ENCODE assay signal across 18 cellular contexts in the genomic region with DNA sequence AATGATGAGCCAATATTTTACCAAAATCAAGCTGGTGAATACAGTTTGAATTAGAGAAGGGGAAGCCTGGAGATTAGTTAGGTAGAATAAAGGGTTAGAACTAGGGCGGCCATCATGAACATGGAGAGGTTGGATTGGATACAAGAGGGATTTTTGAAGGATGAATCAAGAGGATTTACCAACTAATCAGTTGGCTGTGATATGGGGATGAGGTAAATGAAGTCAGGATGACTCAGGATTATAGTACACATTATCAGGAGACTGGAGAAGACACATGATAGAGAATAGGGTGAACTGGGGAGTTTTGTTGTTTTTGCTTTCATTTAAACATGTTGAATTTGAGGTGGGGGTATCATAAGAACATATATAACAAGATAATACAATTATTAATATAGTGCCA.
DNase-seq lines count a peak whose midpoint lies in the region; ATAC-seq and TF ChIP-seq lines count a peak whose summit lies in the region.
"Had no signal": no experiment of that assay in that cellular context is flagged by ENCODE, and none has a peak within 500 bp of the region (broad histone marks: within the 10 kb centered on the region; RNA-seq: fewer than 3 reads in every experiment).

No MANE protein-coding gene starts in this region.

- TF ChIP-seq CTCF in cardiac fibroblast (IDR thresholded peaks at IDR 0.05; ENCODE audit: low read depth, low read length), result no peak

- no peak for ATAC-seq in HG02623 (IDR thresholded peaks at IDR 0.05; ENCODE audit: unreplicated experiment)
- ATAC-seq: activated CD8-positive, alpha-beta T cell treated with anti-CD3 and anti-CD28 coated beads, Interleukin-2, amount 10 ng/mL, durations not matched to agents 7 days and 5 days; activated naive CD4-positive, alpha-beta T cell treated with anti-CD3 and anti-CD28 coated beads, Interleukin-2, amount 50 U/mL, for 72 hours; left lobe of liver; Right ventricle myocardium inferior had no signal

- no peak overlapping the region for H3K4me3 ChIP-seq in cardiac fibroblast (replicated peaks in 1 of 2; ENCODE audit: low read depth in 2 of 2, low read length in 2 of 2)
- H3K4me3 ChIP-seq: MG63, right atrium auricular region, upper lobe of left lung had no signal

- peak; percentile 37 for DNase-seq in EL
- DNase-seq in NCI-H226, result peak; percentile 84
- DNase-seq in cardiac fibroblast (ENCODE audit: low read depth in 2 of 2), result peak; percentile 39 to 61
- peak; percentile 35 for DNase-seq in kidney tubule cell (ENCODE audit: low spot score)
- DNase-seq in GM19238 (ENCODE audit: insufficient read length, low spot score), result no peak
- no peak for DNase-seq in NCI-H1694 (lab: John Stamatoyannopoulos, UW)
- DNase-seq: activated CD8-positive, alpha-beta T cell treated with anti-CD3 and anti-CD28 coated beads, Interleukin-2, amount 10 ng/mL, durations not matched to agents 7 days and 5 days; CD4-positive, CD25-positive, alpha-beta regulatory T cell; mesenchymal stem cell; MG63; NCI-H1105 treated with DMSO at 0.1 percent for 48 hours; NCI-H2029 treated with DMSO at 0.1 percent for 48 hours; upper lobe of left lung had no signal

Comparison
In these comparisons a context has a peak if more than half of its experiments do, and no peak if none do; other contexts are left out.
1. DNase-seq: peak in EL (single experiment), NCI-H226 (single experiment), cardiac fibroblast (2 of 2) and kidney tubule cell (single experiment); none in GM19238 (single experiment) and NCI-H1694 (single experiment).